14 cellular contexts compared by ENCODE assay signal in the genomic region with DNA sequence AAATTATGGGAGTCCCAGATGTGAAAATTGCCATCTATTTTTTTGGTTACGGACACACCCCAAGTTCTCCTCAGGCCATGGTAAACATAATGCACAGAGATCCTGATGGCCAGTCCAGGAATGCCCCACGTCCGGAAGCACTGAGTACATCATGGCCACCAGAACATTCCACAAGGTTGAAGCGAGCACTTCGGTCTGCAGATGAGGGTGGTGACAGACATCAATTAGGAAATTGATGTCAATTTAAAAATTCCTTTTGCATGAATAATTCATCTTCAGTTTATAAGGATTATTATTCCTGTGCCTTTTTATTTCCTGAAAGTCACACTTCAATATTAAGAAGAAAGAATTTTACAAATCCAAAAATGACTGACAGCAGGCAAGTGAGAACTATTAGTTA. TPM values are rescaled to one million over a fixed set of nuclear protein-coding genes. Genes with fewer than 3 reads are reported as not detected.
"Had no signal": no experiment of that assay in that cellular context is flagged by ENCODE, and none has a peak within 500 bp of the region (broad histone marks: within the 10 kb centered on the region; RNA-seq: fewer than 3 reads in every experiment).

No MANE protein-coding gene starts in this region.

- H3K9me3 Mint-ChIP-seq: activated CD4-positive, alpha-beta memory T cell treated with anti-CD3 and anti-CD28 coated beads, Interleukin-2, amount 10 ng/mL, durations not matched to agents 7 days and 5 days; activated naive CD8-positive, alpha-beta T cell treated with anti-CD3 and anti-CD28 coated beads, Interleukin-2, amount 50 U/mL, for 24 hours; nephron had no signal

- H3K9me3 ChIP-seq: stomach, thoracic aorta had no signal

- H3K27ac ChIP-seq: coronary artery, skin epidermis, thoracic aorta, VCaP had no signal

- DNase-seq: activated CD4-positive, alpha-beta memory T cell treated with anti-CD3 and anti-CD28 coated beads, Interleukin-2, amount 10 ng/mL, durations not matched to agents 7 days and 5 days; activated naive CD4-positive, alpha-beta T cell treated with Interleukin-2 at 50 U/mL for 16 hours; activated naive CD8-positive, alpha-beta T cell treated with anti-CD3 and anti-CD28 coated beads, Interleukin-2, amount 50 U/mL, for 24 hours; effector CD8-positive, alpha-beta T cell; glutamatergic neuron; mesendoderm; stomach; T-helper 9 cell had no signal

- H3K36me3 ChIP-seq: stomach, thoracic aorta had no signal

- H3K27ac Mint-ChIP-seq: activated CD4-positive, alpha-beta memory T cell treated with anti-CD3 and anti-CD28 coated beads, Interleukin-2, amount 10 ng/mL, durations not matched to agents 7 days and 5 days; activated naive CD8-positive, alpha-beta T cell treated with anti-CD3 and anti-CD28 coated beads, Interleukin-2, amount 50 U/mL, for 24 hours; nephron had no signal

- H3K4me3 Mint-ChIP-seq: activated CD4-positive, alpha-beta memory T cell treated with anti-CD3 and anti-CD28 coated beads, Interleukin-2, amount 10 ng/mL, durations not matched to agents 7 days and 5 days; activated naive CD8-positive, alpha-beta T cell treated with anti-CD3 and anti-CD28 coated beads, Interleukin-2, amount 50 U/mL, for 24 hours; nephron had no signal

- H3K4me3 ChIP-seq: coronary artery, skin epidermis, stomach, thoracic aorta had no signal

RNA-seq across cellular contexts. Expression of gene HUS1B, which starts 49.3 kb away (rescaled TPM):
- total RNA-seq: epithelial cell of proximal tubule had no signal
